ENCODE assay signal across 12 cellular contexts in the genomic region with DNA sequence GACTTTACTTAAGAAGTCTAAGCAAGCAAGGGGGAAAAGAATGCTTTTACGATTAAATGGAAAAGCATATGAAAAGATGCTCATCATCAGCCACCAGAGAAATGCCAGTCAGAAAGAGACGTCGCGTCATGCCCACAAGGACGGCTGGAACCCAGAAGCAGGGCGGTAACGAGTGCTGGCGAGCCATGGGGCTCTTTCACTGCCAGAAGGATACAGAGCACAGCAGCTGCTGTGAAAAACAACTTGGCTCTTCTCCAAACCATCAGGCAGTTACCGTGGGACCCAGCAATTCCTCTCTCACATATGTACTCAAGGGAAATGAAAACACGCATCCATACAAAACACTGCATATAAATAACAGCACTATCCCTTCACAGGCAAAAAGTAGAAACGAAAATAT.
DNase-seq lines count a peak whose midpoint lies in the region; ATAC-seq lines count a peak whose summit lies in the region.
"Had no signal": no experiment of that assay in that cellular context is flagged by ENCODE, and none has a peak within 500 bp of the region (broad histone marks: within the 10 kb centered on the region; RNA-seq: fewer than 3 reads in every experiment).

No MANE protein-coding gene starts in this region.

- intact Hi-C loops in left ventricle myocardium superior (cut with micrococcal nuclease): no loop called here

- ATAC-seq in left ventricle myocardium superior (peak; percentile 63), HG02870 (IDR thresholded peaks at IDR 0.05; ENCODE audit: unreplicated experiment) (no peak)
- ATAC-seq: GM23338 had no signal

- DNase-seq in Ammon's horn (ENCODE audit: low spot score) (peak; percentile 77), NCI-H1105 treated with DMSO at 0.1 percent for 48 hours (lab: John Stamatoyannopoulos, UW) (peak; percentile 90), SHP77 (lab: John Stamatoyannopoulos, UW) (peak; percentile 46 to 65), left ventricle myocardium superior (no peak)
- DNase-seq in activated CD4-positive, alpha-beta T cell treated with anti-CD3 and anti-CD28 coated beads for 48 hours: no peak
- DNase-seq in stimulated activated CD8-positive, alpha-beta memory T cell treated with anti-CD3 and anti-CD28 coated beads, Interleukin-4, amount 100 ng/mL, for 48 hours: no peak
- no peak for DNase-seq in stimulated activated CD4-positive, alpha-beta T cell treated with anti-CD3 and anti-CD28 coated beads, Interleukin-2, amount 100 ng/mL, for 24 hours
- DNase-seq: colonic mucosa, NCI-H774, psoas muscle had no signal

Comparison
In these comparisons a context has a peak if more than half of its experiments do, and no peak if none do; other contexts are left out.
1. DNase-seq: peak in Ammon's horn (single experiment), NCI-H1105 treated with DMSO at 0.1 percent for 48 hours (single experiment) and SHP77 (2 of 2); none in left ventricle myocardium superior (single experiment), activated CD4-positive, alpha-beta T cell treated with anti-CD3 and anti-CD28 coated beads for 48 hours (single experiment), stimulated activated CD8-positive, alpha-beta memory T cell treated with anti-CD3 and anti-CD28 coated beads, Interleukin-4, amount 100 ng/mL, for 48 hours (single experiment) and stimulated activated CD4-positive, alpha-beta T cell treated with anti-CD3 and anti-CD28 coated beads, Interleukin-2, amount 100 ng/mL, for 24 hours (0 of 2).